In genomic region chr16:73019456-73020362, GRCh38 we compare ENCODE assay signal across 9 cellular contexts. TPM values are rescaled to one million over a fixed set of nuclear protein-coding genes. Genes with fewer than 3 reads are reported as not detected.
A peak's percentile ranks its signal among the peaks of the same experiment; 100 is the strongest.
DNase-seq lines count a peak whose midpoint lies in the region; ATAC-seq and TF ChIP-seq lines count a peak whose summit lies in the region.
"Had no signal": no experiment of that assay in that cellular context is flagged by ENCODE, and none has a peak within 500 bp of the region (broad histone marks: within the 10 kb centered on the region; RNA-seq: fewer than 3 reads in every experiment).

No MANE protein-coding gene starts in this region.

- H3K4me3 Mint-ChIP-seq in type B pancreatic cell: peak overlapping the region; percentile 71

- no peak for TF ChIP-seq CTCF in brain microvascular endothelial cell (IDR thresholded peaks at IDR 0.05; ENCODE audit: low read depth, low read length, missing control alignments)
- TF ChIP-seq CTCF in type B pancreatic cell (conservative IDR thresholded peaks at IDR 0.05): no peak
- no peak for TF ChIP-seq CTCF in ovary (IDR thresholded peaks at IDR 0.05)

- ATAC-seq in HG02885 (IDR thresholded peaks at IDR 0.05; ENCODE audit: poor library complexity, unreplicated experiment): no peak
- ATAC-seq in HG03469 (IDR thresholded peaks at IDR 0.05; ENCODE audit: unreplicated experiment): no peak

- peaks cover 21% of the 10 kb centered on the region for H3K36me3 Mint-ChIP-seq in type B pancreatic cell

- intact Hi-C loops in ovary (cut with DNase I): no loop called here

- no peaks in the 10 kb centered on the region for H3K27me3 ChIP-seq in brain microvascular endothelial cell (replicated peaks)
- no peaks in the 10 kb centered on the region for H3K27me3 ChIP-seq in ovary

- no peaks in the 10 kb centered on the region for H3K27me3 Mint-ChIP-seq in type B pancreatic cell

- H3K27ac Mint-ChIP-seq in type B pancreatic cell: peak overlapping the region; percentile 74

- H3K9me3 Mint-ChIP-seq in type B pancreatic cell: peaks cover 3% of the 10 kb centered on the region

- H3K27ac ChIP-seq in brain microvascular endothelial cell: peak overlapping the region; percentile 96
- no peak overlapping the region for H3K27ac ChIP-seq in ovary

- in situ Hi-C loops in brain microvascular endothelial cell (cut with HindIII; ENCODE audit: low pct_ligation_motif_present, low sequenced_read_pairs): no loop called here

- H3K4me1 ChIP-seq in ovary (ENCODE audit: insufficient read depth): peaks cover 10% of the 10 kb centered on the region

- WGBS in ovary, 3 donors: 62 to 68% (median 68%) methylated on average over 19 of the region's 19 CpGs

- peak; percentile 30 to 52 for DNase-seq in SHP77 (lab: John Stamatoyannopoulos, UW)
- DNase-seq in SHP77 treated with DMSO at 0.1 percent for 48 hours (lab: John Stamatoyannopoulos, UW): no peak
- peak; percentile 97 for DNase-seq in brain microvascular endothelial cell
- DNase-seq in kidney tubule cell (ENCODE audit: low spot score): peak; percentile 75
- no peak for DNase-seq in type B pancreatic cell (ENCODE audit: extremely low spot score, unreplicated experiment)
- no peak for DNase-seq in ovary
- DNase-seq: stimulated activated CD4-positive, alpha-beta T cell treated with anti-CD3 and anti-CD28 coated beads, Interleukin-2, amount 100 ng/mL, for 48 hours had no signal

- no peak for TF ChIP-seq POLR2A in ovary (IDR thresholded peaks at IDR 0.05)

- TF ChIP-seq EP300 in ovary (IDR thresholded peaks at IDR 0.05): no peak

- H3K4me3 ChIP-seq in brain microvascular endothelial cell (ENCODE audit: low read depth, low read length) (peak overlapping the region; percentile 27), ovary (no peak overlapping the region)

- H3K4me1 Mint-ChIP-seq in type B pancreatic cell (ENCODE audit: unreplicated experiment): peaks cover 70% of the 10 kb centered on the region

- peaks cover 4% of the 10 kb centered on the region for H3K36me3 ChIP-seq in brain microvascular endothelial cell (replicated peaks)
- no peaks in the 10 kb centered on the region for H3K36me3 ChIP-seq in ovary

- H3K9me3 ChIP-seq in ovary: no peaks in the 10 kb centered on the region

RNA-seq across cellular contexts. Expression of gene ZFHX3, which starts 28.2 kb away (rescaled TPM):
- 47.4 and 48.5 TPM in 2 replicates for total RNA-seq in type B pancreatic cell (ENCODE audit: low replicate concordance)
- total RNA-seq in ovary: 10 to 100 TPM in 5 of 7 donors, 1 to 10 TPM in 2; 5.5 to 17.6 (median 12.6) TPM
- 1 to 10 TPM; 3.4 to 6.5 TPM for polyA plus RNA-seq in ovary

Comparison
In these comparisons a context has a peak if more than half of its experiments do, and no peak if none do; other contexts are left out.
1. DNase-seq: peak in SHP77 (2 of 2), brain microvascular endothelial cell (single experiment) and kidney tubule cell (single experiment); none in SHP77 treated with DMSO at 0.1 percent for 48 hours (single experiment), type B pancreatic cell (single experiment) and ovary (0 of 5).